8 cellular contexts compared by ENCODE assay signal in genomic region chr18:48943736-48944527, GRCh38. TPM values are rescaled to one million over a fixed set of nuclear protein-coding genes. Genes with fewer than 3 reads are reported as not detected.
A peak's percentile ranks its signal among the peaks of the same experiment; 100 is the strongest.
DNase-seq lines count a peak whose midpoint lies in the region; ATAC-seq and TF ChIP-seq lines count a peak whose summit lies in the region.

No MANE protein-coding gene starts in this region.

- intact Hi-C loops in HCT116 (cut with micrococcal nuclease) = loop anchor here (5.0 to 10.0 kb wide), 4 partner anchors 53 to 269 kb away; no protein-coding TSS in a partner anchor
- intact Hi-C loops in activated T-helper 1 cell treated with anti-CD3 and anti-CD28 coated beads, Interleukin-12 subunit alpha, Interleukin-12 subunit beta, Interleukin-2, Interleukin-4 antibody, amounts not matched to agents 30 ng/mL and 10 ng/mL and 1 ng/mL, durations not matched to agents 14 hours and 24 hours and 36 hours (cut with micrococcal nuclease) = loop anchor here (1.0 to 10.0 kb wide), 2 partner anchors 9 to 1341 kb away; partner anchors contain the start of genes CXXC1 and MBD1

- TF ChIP-seq RAD21 in HCT116 (IDR thresholded peaks at IDR 0.05; ENCODE audit: low read depth) = no peak

- DNase-seq in HCT116 (ENCODE audit: low read depth, low spot score) (no peak), immature natural killer cell (peak in 1 of 3 donors; percentile 47), epidermal melanocyte (ENCODE audit: insufficient read length, low spot score) (no peak), dermis blood vessel endothelial cell (no peak)
- no peak for DNase-seq in activated T-helper 1 cell treated with anti-CD3 and anti-CD28 coated beads, Interleukin-12 subunit alpha, Interleukin-12 subunit beta, Interleukin-2, Interleukin-4 antibody, amounts not matched to agents 30 ng/mL and 10 ng/mL and 1 ng/mL, durations not matched to agents 14 hours and 24 hours and 36 hours (ENCODE audit: low spot score)
- DNase-seq in activated CD8-positive, alpha-beta memory T cell treated with anti-CD3 and anti-CD28 coated beads, Interleukin-2, amount 10 ng/mL, durations not matched to agents 7 days and 5 days = no peak

- peaks cover 2% of the 10 kb centered on the region for H3K27me3 Mint-ChIP-seq in activated T-helper 1 cell treated with anti-CD3 and anti-CD28 coated beads, Interleukin-12 subunit alpha, Interleukin-12 subunit beta, Interleukin-2, Interleukin-4 antibody, amounts not matched to agents 30 ng/mL and 10 ng/mL and 1 ng/mL, durations not matched to agents 14 hours and 24 hours and 36 hours (ENCODE audit: insufficient read depth)
- peaks cover 27 to 50% (median 37%) of the 10 kb centered on the region in 3 donors for H3K27me3 Mint-ChIP-seq in immature natural killer cell (ENCODE audit: low read depth in 3 of 3)
- H3K27me3 Mint-ChIP-seq in activated CD8-positive, alpha-beta memory T cell treated with anti-CD3 and anti-CD28 coated beads, Interleukin-2, amount 10 ng/mL, durations not matched to agents 7 days and 5 days = no peaks in the 10 kb centered on the region

- peaks cover 62% of the 10 kb centered on the region for H3K36me3 Mint-ChIP-seq in activated T-helper 1 cell treated with anti-CD3 and anti-CD28 coated beads, Interleukin-12 subunit alpha, Interleukin-12 subunit beta, Interleukin-2, Interleukin-4 antibody, amounts not matched to agents 30 ng/mL and 10 ng/mL and 1 ng/mL, durations not matched to agents 14 hours and 24 hours and 36 hours (ENCODE audit: low read depth)
- H3K36me3 Mint-ChIP-seq in immature natural killer cell = peaks cover 16 to 61% (median 36%) of the 10 kb centered on the region in 3 donors
- peaks cover 63% of the 10 kb centered on the region for H3K36me3 Mint-ChIP-seq in activated CD8-positive, alpha-beta memory T cell treated with anti-CD3 and anti-CD28 coated beads, Interleukin-2, amount 10 ng/mL, durations not matched to agents 7 days and 5 days

- CTCF ChIA-PET in HCT116 (lab: Charles Lee) = no interaction called here
- CTCF ChIA-PET in activated CD8-positive, alpha-beta memory T cell treated with anti-CD3 and anti-CD28 coated beads, Interleukin-2, amount 10 ng/mL, durations not matched to agents 7 days and 5 days (lab: Charles Lee) = interaction anchor here (1.0 to 1.8 kb wide), 2 partner anchors 116 to 160 kb away, joined by 3 read pairs; no protein-coding TSS in a partner anchor

- H3K27ac ChIP-seq in HCT116 (ENCODE audit: low read depth, low read length) = peak overlapping the region; percentile 5; the same call in 1 of the 2 replicates

- H3K36me3 ChIP-seq in HCT116 (ENCODE audit: control insufficient read depth in 1 of 2, insufficient read depth in 2 of 2, low read length in 2 of 2) = no peaks in the 10 kb centered on the region
- H3K36me3 ChIP-seq in skeletal muscle satellite cell (ENCODE audit: insufficient read depth, low read length) = peaks cover 70% of the 10 kb centered on the region

- H3K27ac Mint-ChIP-seq in activated T-helper 1 cell treated with anti-CD3 and anti-CD28 coated beads, Interleukin-12 subunit alpha, Interleukin-12 subunit beta, Interleukin-2, Interleukin-4 antibody, amounts not matched to agents 30 ng/mL and 10 ng/mL and 1 ng/mL, durations not matched to agents 14 hours and 24 hours and 36 hours = no peak overlapping the region
- H3K27ac Mint-ChIP-seq in immature natural killer cell = peak overlapping the region; percentile 87 to 100 (median 96)
- H3K27ac Mint-ChIP-seq in activated CD8-positive, alpha-beta memory T cell treated with anti-CD3 and anti-CD28 coated beads, Interleukin-2, amount 10 ng/mL, durations not matched to agents 7 days and 5 days = no peak overlapping the region

- BruUV-seq in HCT116 (replicated peaks; lab: Mats Ljungman, UMichigan) = no TSS peak

- no peak for TF ChIP-seq POLR2A in HCT116 (IDR thresholded peaks at IDR 0.05; ENCODE audit: borderline replicate concordance, extremely low read depth, insufficient read depth, insufficient read length)

- peak overlapping the region; percentile 99 for H3K4me3 Mint-ChIP-seq in activated T-helper 1 cell treated with anti-CD3 and anti-CD28 coated beads, Interleukin-12 subunit alpha, Interleukin-12 subunit beta, Interleukin-2, Interleukin-4 antibody, amounts not matched to agents 30 ng/mL and 10 ng/mL and 1 ng/mL, durations not matched to agents 14 hours and 24 hours and 36 hours
- H3K4me3 Mint-ChIP-seq in immature natural killer cell = peak overlapping the region; percentile 85 to 99 (median 99)
- no peak overlapping the region for H3K4me3 Mint-ChIP-seq in activated CD8-positive, alpha-beta memory T cell treated with anti-CD3 and anti-CD28 coated beads, Interleukin-2, amount 10 ng/mL, durations not matched to agents 7 days and 5 days

- H3K9ac ChIP-seq in HCT116 (ENCODE audit: low read length) (peak overlapping the region; percentile 21), skeletal muscle satellite cell (ENCODE audit: low read depth, low read length) (peak overlapping the region; percentile 52)

- no peak for TF ChIP-seq CTCF in HCT116 (IDR thresholded peaks at IDR 0.05 in 2 of 3, conservative IDR thresholded peaks at IDR 0.05 in 1 of 3; ENCODE audit: borderline replicate concordance in 1 of 3, insufficient read depth in 1 of 3, low read depth in 2 of 3, low read length in 2 of 3)

- H3K9me3 ChIP-seq in HCT116 (ENCODE audit: control insufficient read depth in 1 of 2, insufficient read depth in 1 of 2, low read depth in 1 of 2, low read length in 2 of 2) (no peaks in the 10 kb centered on the region), skeletal muscle satellite cell (replicated peaks; ENCODE audit: low read length) (no peaks in the 10 kb centered on the region)

- H3K4me3 ChIP-seq in HCT116 (replicated peaks in 1 of 2; ENCODE audit: low read depth in 1 of 2, low read length in 2 of 2) (peak overlapping the region in 1 of 2 experiments; percentile 27; a peak in 2 of 4 replicates), skeletal muscle satellite cell (ENCODE audit: low read length) (peak overlapping the region; percentile 37)

- POLR2A ChIA-PET in HCT116 (lab: Charles Lee) = no interaction called here

- H3K79me2 ChIP-seq in HCT116 (ENCODE audit: insufficient read depth, low read length) = peaks cover 20% of the 10 kb centered on the region

- H3K9me3 Mint-ChIP-seq in activated T-helper 1 cell treated with anti-CD3 and anti-CD28 coated beads, Interleukin-12 subunit alpha, Interleukin-12 subunit beta, Interleukin-2, Interleukin-4 antibody, amounts not matched to agents 30 ng/mL and 10 ng/mL and 1 ng/mL, durations not matched to agents 14 hours and 24 hours and 36 hours = no peaks in the 10 kb centered on the region
- H3K9me3 Mint-ChIP-seq in immature natural killer cell = no peaks in the 10 kb centered on the region
- no peaks in the 10 kb centered on the region for H3K9me3 Mint-ChIP-seq in activated CD8-positive, alpha-beta memory T cell treated with anti-CD3 and anti-CD28 coated beads, Interleukin-2, amount 10 ng/mL, durations not matched to agents 7 days and 5 days (ENCODE audit: low read depth)

- H3K9me2 ChIP-seq in HCT116 (ENCODE audit: insufficient read depth) = no peaks in the 10 kb centered on the region

- H3K27me3 ChIP-seq in HCT116 (ENCODE audit: insufficient read depth, low read length) (peaks cover 37% of the 10 kb centered on the region; the same call in 1 of the 2 replicates), skeletal muscle satellite cell (ENCODE audit: control insufficient read depth, insufficient read depth, low read length) (no peaks in the 10 kb centered on the region)

- H2AFZ ChIP-seq in HCT116 (ENCODE audit: low read depth, low read length, poor library complexity, severe bottlenecking) = no peak overlapping the region

- RAD21 ChIA-PET in HCT116 (lab: Charles Lee; ENCODE audit: low non-redundant PET in 1 of 2, low total read pairs in 2 of 2, uncharacterized antibody in 2 of 2, unreplicated experiment in 2 of 2) = no interaction called here

- H3K4me1 Mint-ChIP-seq in activated T-helper 1 cell treated with anti-CD3 and anti-CD28 coated beads, Interleukin-12 subunit alpha, Interleukin-12 subunit beta, Interleukin-2, Interleukin-4 antibody, amounts not matched to agents 30 ng/mL and 10 ng/mL and 1 ng/mL, durations not matched to agents 14 hours and 24 hours and 36 hours (ENCODE audit: low read depth) = peaks cover 91% of the 10 kb centered on the region
- H3K4me1 Mint-ChIP-seq in immature natural killer cell = peaks cover 93 to 96% of the 10 kb centered on the region in 2 donors
- H3K4me1 Mint-ChIP-seq in activated CD8-positive, alpha-beta memory T cell treated with anti-CD3 and anti-CD28 coated beads, Interleukin-2, amount 10 ng/mL, durations not matched to agents 7 days and 5 days = peaks cover 90% of the 10 kb centered on the region

- H4K20me1 ChIP-seq in HCT116 (ENCODE audit: insufficient read depth) = peaks cover 3% of the 10 kb centered on the region; the same call in 1 of the 2 replicates

- H3K4me2 ChIP-seq in HCT116 (ENCODE audit: low read length) (peak overlapping the region; percentile 66), skeletal muscle satellite cell (ENCODE audit: low read length) (peak overlapping the region; percentile 70)

- ATAC-seq in HCT116 (peak; percentile 54), HG03442 (IDR thresholded peaks at IDR 0.05; ENCODE audit: unreplicated experiment) (no peak)
- no peak for ATAC-seq in activated CD8-positive, alpha-beta memory T cell treated with anti-CD3 and anti-CD28 coated beads, Interleukin-2, amount 10 ng/mL, durations not matched to agents 7 days and 5 days

- H3K4me1 ChIP-seq in HCT116 (ENCODE audit: control insufficient read depth in 1 of 2, insufficient read depth in 2 of 2, low read length in 2 of 2) = peaks cover 83 to 98% of the 10 kb centered on the region in 2 experiments
- H3K4me1 ChIP-seq in skeletal muscle satellite cell (ENCODE audit: control insufficient read depth, insufficient read depth, low read length) = peaks cover 81% of the 10 kb centered on the region

RNA-seq across cellular contexts. Expression of gene SMAD7, which starts 6.8 kb away (rescaled TPM):
- total RNA-seq in HCT116 (2021; ENCODE audit: unreplicated experiment) (7.2 TPM), dermis blood vessel endothelial cell (6.2 and 9.0 TPM in 2 replicates)
- polyA plus RNA-seq in HCT116 (2012) = 3.6 and 4.2 TPM in 2 replicates
- total RNA-seq in activated T-helper 1 cell treated with anti-CD3 and anti-CD28 coated beads, Interleukin-12 subunit alpha, Interleukin-12 subunit beta, Interleukin-2, Interleukin-4 antibody, amounts not matched to agents 30 ng/mL and 10 ng/mL and 1 ng/mL, durations not matched to agents 14 hours and 24 hours and 36 hours = 26.7 and 26.8 TPM in 2 replicates
- 10 to 100 TPM; 10.1 to 17.4 (median 12.3) TPM for polyA plus RNA-seq in immature natural killer cell
- total RNA-seq in skeletal muscle satellite cell (2012; rRNA removed) = 4.8 and 7.6 TPM in 2 replicates
- total RNA-seq in activated CD8-positive, alpha-beta memory T cell treated with anti-CD3 and anti-CD28 coated beads, Interleukin-2, amount 10 ng/mL, durations not matched to agents 7 days and 5 days = 10 to 100 TPM; 18.5 to 29.3 TPM

Comparison
In these comparisons a context has a peak if more than half of its experiments do, and no peak if none do; other contexts are left out.
1. H3K27ac Mint-ChIP-seq: peak in immature natural killer cell (6 of 6); none in activated T-helper 1 cell treated with anti-CD3 and anti-CD28 coated beads, Interleukin-12 subunit alpha, Interleukin-12 subunit beta, Interleukin-2, Interleukin-4 antibody, amounts not matched to agents 30 ng/mL and 10 ng/mL and 1 ng/mL, durations not matched to agents 14 hours and 24 hours and 36 hours (single experiment) and activated CD8-positive, alpha-beta memory T cell treated with anti-CD3 and anti-CD28 coated beads, Interleukin-2, amount 10 ng/mL, durations not matched to agents 7 days and 5 days (single experiment).